ENCODE assay signal across 20 cellular contexts in genomic region chr9:113452206-113452605, GRCh38.
"Had no signal": no experiment of that assay in that cellular context is flagged by ENCODE, and none has a peak within 500 bp of the region (broad histone marks: within the 10 kb centered on the region; RNA-seq: fewer than 3 reads in every experiment).

No MANE protein-coding gene starts in this region.

- ATAC-seq: effector memory CD8-positive, alpha-beta T cell; gastroesophageal sphincter; mucosa of descending colon; naive thymus-derived CD8-positive, alpha-beta T cell had no signal

- H3K27me3 ChIP-seq: esophagus squamous epithelium, gastroesophageal sphincter, sigmoid colon, stomach, upper lobe of left lung, uterus had no signal

- DNase-seq: effector memory CD8-positive, alpha-beta T cell; esophagus squamous epithelium; foreskin fibroblast; glutamatergic neuron; hippocampal formation; kidney glomerular epithelial cell; mammary epithelial cell; mucosa of descending colon; naive thymus-derived CD8-positive, alpha-beta T cell; posterior cingulate gyrus; sigmoid colon; stimulated activated CD4-positive, alpha-beta T cell treated with anti-CD3 and anti-CD28 coated beads, Interleukin-12 subunit alpha, Interleukin-12 subunit beta, amount 100 ng/mL, for 4 hours; stimulated activated naive CD4-positive, alpha-beta T cell; stomach; substantia nigra; upper lobe of left lung; uterus had no signal

- H3K27ac ChIP-seq: epithelial cell of prostate, esophagus squamous epithelium, gastroesophageal sphincter, sigmoid colon, skin epidermis, upper lobe of left lung, uterus had no signal

- H3K9me3 ChIP-seq: esophagus squamous epithelium, gastroesophageal sphincter, mucosa of descending colon, sigmoid colon, stomach, upper lobe of left lung, uterus had no signal

- H3K4me3 ChIP-seq: esophagus squamous epithelium, gastroesophageal sphincter, mucosa of descending colon, sigmoid colon, skin epidermis, stomach, upper lobe of left lung, uterus had no signal

- H3K36me3 ChIP-seq: esophagus squamous epithelium, gastroesophageal sphincter, sigmoid colon, stomach, upper lobe of left lung, uterus had no signal
